8 cellular contexts compared by ENCODE assay signal in the genomic region with DNA sequence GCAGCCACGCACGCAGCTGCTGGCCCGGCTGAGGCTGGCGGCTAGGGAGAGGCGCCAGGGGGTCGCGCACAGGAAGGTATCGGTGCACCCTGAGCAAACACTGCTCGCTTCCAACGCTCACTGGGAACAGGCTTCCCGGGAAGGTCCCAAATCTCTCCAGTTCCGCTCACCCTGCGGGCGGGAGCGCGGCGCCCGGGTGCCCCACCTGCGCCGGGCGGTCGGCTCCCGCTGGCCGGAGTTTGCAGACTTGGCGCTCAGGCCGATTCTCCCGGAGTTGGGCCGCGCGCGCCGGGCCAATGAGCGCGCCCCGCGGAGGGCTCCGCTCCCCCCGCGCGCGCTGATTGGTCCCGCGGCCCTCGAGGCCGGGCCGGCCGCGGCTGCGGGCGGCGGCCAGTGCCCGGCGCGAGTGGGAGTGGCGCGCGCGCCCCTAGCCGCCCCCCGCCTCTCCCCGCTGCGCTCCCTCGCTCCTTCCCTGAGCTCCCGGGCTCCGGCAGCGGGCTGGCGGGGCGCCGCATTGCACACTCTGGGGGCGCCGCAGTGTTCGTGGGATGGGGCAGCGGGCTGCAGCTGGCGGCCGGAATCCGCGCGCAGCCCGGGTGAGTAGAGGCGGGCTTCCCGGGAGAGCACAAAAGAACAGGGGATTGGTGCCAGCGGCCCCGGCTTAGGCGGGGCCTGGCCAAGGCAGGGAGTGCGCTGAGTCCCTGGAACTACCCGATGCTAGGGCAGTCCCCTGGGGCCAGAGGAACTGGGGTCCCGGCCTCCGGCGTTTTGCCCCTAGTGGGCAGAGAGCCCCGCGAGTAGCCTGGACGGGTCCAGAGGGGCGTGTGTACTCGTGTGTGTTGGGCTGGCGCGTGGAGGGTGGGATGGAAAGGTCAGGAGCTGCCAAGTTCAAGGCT. TPM values are rescaled to one million over a fixed set of nuclear protein-coding genes. Genes with fewer than 3 reads are reported as not detected.
A peak's percentile ranks its signal among the peaks of the same experiment; 100 is the strongest.
DNase-seq lines count a peak whose midpoint lies in the region; ATAC-seq, FAIRE-seq and TF ChIP-seq lines count a peak whose summit lies in the region.

A gene with protein sequence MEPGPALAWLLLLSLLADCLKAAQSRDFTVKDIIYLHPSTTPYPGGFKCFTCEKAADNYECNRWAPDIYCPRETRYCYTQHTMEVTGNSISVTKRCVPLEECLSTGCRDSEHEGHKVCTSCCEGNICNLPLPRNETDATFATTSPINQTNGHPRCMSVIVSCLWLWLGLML (plus strand): TSS at position 461 of the 896 bp plus-strand sequence. CDS start 107,122 bp downstream, outside the sequence.

- no TSS peak for BruUV-seq in endothelial cell of umbilical vein (replicated peaks; lab: Mats Ljungman, UMichigan)

- peak within 1 kb of the TSS; percentile 89 for H3K56ac ChIP-seq in mesendoderm (ENCODE audit: low read length)

- under 1% methylated on average over 96 of the region's 96 CpGs for WGBS in HUES64
- WGBS in mesendoderm (ENCODE audit: extremely low coverage, insufficient coverage, low lambda C conversion rate), result no CpG with 5 or more reads among the region's 96 CpGs

- H4K5ac ChIP-seq in mesendoderm (ENCODE audit: low read length), result no peak within 1 kb of the TSS

- DNase-seq in Daoy (ENCODE audit: low read depth) (peak; percentile 87), SHP77 (lab: John Stamatoyannopoulos, UW) (peak; percentile 11 to 47), endothelial cell of umbilical vein (ENCODE audit: low read depth, low spot score) (peak; percentile 76), mesendoderm (peak; percentile 82), thoracic aorta (ENCODE audit: low spot score) (no peak)

- peak; percentile 71 for ATAC-seq in GM21576 (IDR thresholded peaks at IDR 0.05; ENCODE audit: unreplicated experiment)
- peak; percentile 48 for ATAC-seq in thoracic aorta (ENCODE audit: insufficient number of reproducible peaks, low FRiP score, low read depth)
- no peak for ATAC-seq in GM21717 (IDR thresholded peaks at IDR 0.05; ENCODE audit: unreplicated experiment)

- dilution Hi-C loops in endothelial cell of umbilical vein (cut with MboI; ENCODE audit: extremely low pct_ligation_motif_present, low sequenced_read_pairs), result no loop called here

- H3K4ac ChIP-seq in mesendoderm (ENCODE audit: low read depth, low read length), result no peak within 1 kb of the TSS

- POLR2A ChIA-PET in endothelial cell of umbilical vein (lab: Charles Lee), result no interaction called here

- H3K79me2 ChIP-seq in endothelial cell of umbilical vein (ENCODE audit: control insufficient read depth, insufficient read depth, low read length) (no peaks in the 10 kb centered on the region), mesendoderm (ENCODE audit: control insufficient read depth, insufficient read depth, low read length) (no peaks in the 10 kb centered on the region)

- no peak within 1 kb of the TSS for H3K23ac ChIP-seq in mesendoderm (ENCODE audit: low read length)

- H3K4me3 ChIP-seq in HUES64 (ENCODE audit: low read length), result peak within 1 kb of the TSS; percentile 93
- H3K4me3 ChIP-seq in endothelial cell of umbilical vein (replicated peaks in 1 of 3; ENCODE audit: insufficient read depth in 1 of 3, low read depth in 1 of 3, low read length in 3 of 3), result peak within 1 kb of the TSS; percentile 78 to 89 (median 87)
- H3K4me3 ChIP-seq in mesendoderm (ENCODE audit: low read length), result peak within 1 kb of the TSS; percentile 78
- peak within 1 kb of the TSS; percentile 78 for H3K4me3 ChIP-seq in thoracic aorta

- peak within 1 kb of the TSS; percentile 18; the same call in 1 of the 2 replicates for H3K27ac ChIP-seq in HUES64 (ENCODE audit: low read depth, low read length)
- H3K27ac ChIP-seq in endothelial cell of umbilical vein (ENCODE audit: insufficient read depth, low read depth, low read length), result peak within 1 kb of the TSS; percentile 41
- H3K27ac ChIP-seq in mesendoderm (ENCODE audit: low read depth, low read length), result peak within 1 kb of the TSS; percentile 46
- no peak within 1 kb of the TSS for H3K27ac ChIP-seq in thoracic aorta

- H4K8ac ChIP-seq in mesendoderm (ENCODE audit: low read depth, low read length), result no peak within 1 kb of the TSS

- FAIRE-seq in endothelial cell of umbilical vein (lab: Jason Lieb, UNC), result peak; percentile 64

- H3K4me1 ChIP-seq in HUES64 (ENCODE audit: insufficient read depth, low read length) (peaks cover 5% of the 10 kb centered on the region), endothelial cell of umbilical vein (ENCODE audit: control insufficient read depth, extremely low read depth, insufficient read depth, low read length) (peaks cover 12% of the 10 kb centered on the region), mesendoderm (ENCODE audit: control insufficient read depth, low read depth, low read length) (peaks cover 4% of the 10 kb centered on the region), thoracic aorta (ENCODE audit: control insufficient read depth in 1 of 2, low read depth in 2 of 2) (peaks cover 4 to 18% of the 10 kb centered on the region in 2 donors)

- H3K9me3 ChIP-seq in HUES64 (ENCODE audit: insufficient read depth, low read depth, low read length) (no peaks in the 10 kb centered on the region), endothelial cell of umbilical vein (replicated peaks; ENCODE audit: control insufficient read depth, insufficient read depth, low read length) (no peaks in the 10 kb centered on the region), thoracic aorta (no peaks in the 10 kb centered on the region)

- H3K27me3 ChIP-seq in HUES64 (ENCODE audit: insufficient read depth, low read length) (peaks cover 28% of the 10 kb centered on the region), endothelial cell of umbilical vein (ENCODE audit: control insufficient read depth in 2 of 2, insufficient read depth in 2 of 2, low read length in 2 of 2) (no peaks in the 10 kb centered on the region), mesendoderm (ENCODE audit: insufficient read depth, low read length, poor library complexity) (no peaks in the 10 kb centered on the region), thoracic aorta (replicated peaks; ENCODE audit: insufficient read depth) (no peaks in the 10 kb centered on the region)

- no peak for TF ChIP-seq POLR2A in endothelial cell of umbilical vein (IDR thresholded peaks at IDR 0.05; ENCODE audit: low read depth, low read length)

- no peaks in the 10 kb centered on the region for H3K79me1 ChIP-seq in mesendoderm (ENCODE audit: low read length)

- no peak within 1 kb of the TSS for H2BK120ac ChIP-seq in mesendoderm (ENCODE audit: low read depth, low read length)

- H3K4me2 ChIP-seq in endothelial cell of umbilical vein (ENCODE audit: insufficient read depth, low read length) (peak within 1 kb of the TSS; percentile 73), mesendoderm (ENCODE audit: low read length) (peak within 1 kb of the TSS; percentile 80)

- H2AFZ ChIP-seq in endothelial cell of umbilical vein (ENCODE audit: low read depth, low read length), result peak within 1 kb of the TSS; percentile 100

- TF ChIP-seq CTCF in endothelial cell of umbilical vein (IDR thresholded peaks at IDR 0.05; ENCODE audit: extremely low read depth in 1 of 2, insufficient read depth in 1 of 2, low read depth in 1 of 2, low read length in 2 of 2) (peak; percentile 6 to 15), thoracic aorta (IDR thresholded peaks at IDR 0.05) (no peak)

- CTCF ChIA-PET in endothelial cell of umbilical vein (lab: Charles Lee), result interaction anchor here (0.7 to 2.7 kb wide), 8 partner anchors 17 to 231 kb away, joined by 3 to 18 read pairs (median 5); no protein-coding TSS in a partner anchor

- H2BK15ac ChIP-seq in mesendoderm (replicated peaks; ENCODE audit: low read depth), result no peak within 1 kb of the TSS

- intact Hi-C loops in endothelial cell of umbilical vein (cut with micrococcal nuclease), result loop anchor here (1.0 to 10.0 kb wide), 3 partner anchors 36 to 1904 kb away; no protein-coding TSS in a partner anchor

- H2BK5ac ChIP-seq in mesendoderm (ENCODE audit: low read length), result no peak within 1 kb of the TSS

- no peaks in the 10 kb centered on the region for H4K20me1 ChIP-seq in endothelial cell of umbilical vein (replicated peaks; ENCODE audit: control insufficient read depth, extremely low read depth, insufficient read depth, low read length)

- peak within 1 kb of the TSS; percentile 88 for H3K18ac ChIP-seq in mesendoderm (ENCODE audit: low read length)

- no peak within 1 kb of the TSS for H2AK5ac ChIP-seq in mesendoderm (ENCODE audit: low read length)

- H3K36me3 ChIP-seq in HUES64 (ENCODE audit: insufficient read depth, low read length), result no peaks in the 10 kb centered on the region
- no peaks in the 10 kb centered on the region for H3K36me3 ChIP-seq in endothelial cell of umbilical vein (ENCODE audit: control insufficient read depth in 2 of 2, extremely low read depth in 1 of 2, insufficient read depth in 2 of 2, low read length in 2 of 2)
- H3K36me3 ChIP-seq in mesendoderm (ENCODE audit: control insufficient read depth, insufficient read depth, low read length), result no peaks in the 10 kb centered on the region
- H3K36me3 ChIP-seq in thoracic aorta, result no peaks in the 10 kb centered on the region

- peak within 1 kb of the TSS; percentile 70 for H3K9ac ChIP-seq in HUES64 (ENCODE audit: low read depth, low read length)
- H3K9ac ChIP-seq in endothelial cell of umbilical vein (replicated peaks; ENCODE audit: extremely low read depth, insufficient read depth, low read length), result peak within 1 kb of the TSS; percentile 51
- peak within 1 kb of the TSS; percentile 84 for H3K9ac ChIP-seq in mesendoderm (ENCODE audit: low read length)

- no peaks in the 10 kb centered on the region for H3K9me1 ChIP-seq in endothelial cell of umbilical vein (replicated peaks; ENCODE audit: control insufficient read depth, extremely low read depth, insufficient read depth, low read length)

TF ChIP-seq in endothelial cell of umbilical vein, 7 proteins besides CTCF, POLR2A, EP300 and RAD21:
- no peak for TF ChIP-seq JUN (IDR thresholded peaks at IDR 0.05; ENCODE audit: borderline replicate concordance, insufficient read depth, insufficient read length, low read depth)
- peak; percentile 25 for TF ChIP-seq POLR2AphosphoS5 (IDR thresholded peaks at IDR 0.05; ENCODE audit: insufficient read depth, low read depth, low read length)

RNA-seq across cellular contexts. Expression of the gene that starts here (rescaled TPM):
- 6.7 and 8.5 TPM in 2 replicates for total RNA-seq in Daoy (2014; rRNA removed; shearing (Covaris generic))
- 3.9 TPM for polyA plus RNA-seq in HUES64 (2013, experiment 1 of 2)
- 4.8 TPM for polyA plus RNA-seq in HUES64 (2013, experiment 2 of 2)
- total RNA-seq in endothelial cell of umbilical vein, result 3.1 and 4.0 TPM in 2 replicates
- polyA plus RNA-seq in endothelial cell of umbilical vein, result 3.0 and 3.3 TPM in 2 replicates
- 3.2 and 3.4 TPM in 2 replicates for polyA plus RNA-seq in endothelial cell of umbilical vein (2011; cell fraction: cytosol; rRNA removed)
- polyA plus RNA-seq in endothelial cell of umbilical vein (2011; cell fraction: nucleus; rRNA removed), result 3.8 TPM in 2 replicates
- polyA plus RNA-seq in endothelial cell of umbilical vein (2012), result 4.2 and 4.9 TPM in 2 replicates
- polyA minus RNA-seq in endothelial cell of umbilical vein, result 7.1 and 9.5 TPM in 2 replicates
- polyA minus RNA-seq in endothelial cell of umbilical vein (2011; cell fraction: cytosol; rRNA and poly(A)+ RNA removed), result 2.6 TPM
- polyA minus RNA-seq in endothelial cell of umbilical vein (2011; cell fraction: nucleus; rRNA and poly(A)+ RNA removed), result 3.4 and 5.0 TPM in 2 replicates
- 2.2 TPM for polyA plus RNA-seq in mesendoderm (2013, experiment 1 of 2)
- 2.2 TPM for polyA plus RNA-seq in mesendoderm (2013, experiment 2 of 2)
- under 1 TPM; 0.27 to 0.28 TPM for total RNA-seq in thoracic aorta

Comparison
In these comparisons a context has a peak if more than half of its experiments do, and no peak if none do; other contexts are left out.
1. Peak in ATAC-seq and H3K4me3 ChIP-seq in thoracic aorta; RNA of the gene not detected or under 1 TPM.
2. H3K27ac ChIP-seq: peak in HUES64 (single experiment), endothelial cell of umbilical vein (single experiment) and mesendoderm (single experiment); none in thoracic aorta (0 of 2).
3. Peak in every context shown above with its lines, with median percentiles within 50 percentile points of each other: H3K4me3 ChIP-seq and H3K9ac ChIP-seq.